Comparison of ENCODE assay signal across 8 cellular contexts in genomic region chr10:72318383-72319262, GRCh38. TPM values are rescaled to one million over a fixed set of nuclear protein-coding genes. Genes with fewer than 3 reads are reported as not detected.
DNase-seq lines count a peak whose midpoint lies in the region; ATAC-seq and TF ChIP-seq lines count a peak whose summit lies in the region.

No MANE protein-coding gene starts in this region.

- no peaks in the 10 kb centered on the region for H3K9me3 ChIP-seq in BLaER1 treated with 17β-estradiol and CSF1 and Interleukin-3, amounts not matched to agents 10 nM and 100 nM (replicated peaks in 1 of 11)
- no peaks in the 10 kb centered on the region for H3K9me3 ChIP-seq in MG63
- no peaks in the 10 kb centered on the region for H3K9me3 ChIP-seq in breast epithelium

- H3K36me3 ChIP-seq in BLaER1 treated with 17β-estradiol and CSF1 and Interleukin-3, amounts not matched to agents 10 nM and 100 nM, result no peaks in the 10 kb centered on the region
- no peaks in the 10 kb centered on the region for H3K36me3 ChIP-seq in MG63
- no peaks in the 10 kb centered on the region for H3K36me3 ChIP-seq in breast epithelium

- H3K4me1 Mint-ChIP-seq in natural killer cell, result peaks cover 43 to 60% of the 10 kb centered on the region in 2 donors

- H4K20me1 ChIP-seq in BLaER1 treated with 17β-estradiol and CSF1 and Interleukin-3, amounts not matched to agents 10 nM and 100 nM, result no peaks in the 10 kb centered on the region

- no peaks in the 10 kb centered on the region for H3K9me3 Mint-ChIP-seq in natural killer cell

- DNase-seq in MG63 (no peak), breast epithelium (ENCODE audit: low spot score in 2 of 2) (no peak), natural killer cell (no peak), amygdala (lab: John Stamatoyannopoulos, UW) (no peak), cerebellar nuclear complex (lab: John Stamatoyannopoulos, UW) (no peak)

- peak overlapping the region; percentile 88 to 95 (median 92) for H3K9ac ChIP-seq in BLaER1 treated with 17β-estradiol and CSF1 and Interleukin-3, amounts not matched to agents 10 nM and 100 nM

- ATAC-seq in natural killer cell (no peak), GM19328 (IDR thresholded peaks at IDR 0.05; ENCODE audit: unreplicated experiment) (no peak), GM21381 (IDR thresholded peaks at IDR 0.05; ENCODE audit: unreplicated experiment) (no peak)

- H3K27ac ChIP-seq in BLaER1 treated with 17β-estradiol and CSF1 and Interleukin-3, amounts not matched to agents 10 nM and 100 nM, result peak overlapping the region; percentile 91 to 99 (median 99)
- H3K27ac ChIP-seq in breast epithelium, result peak overlapping the region; percentile 93 to 94

- H3K4me2 ChIP-seq in BLaER1 treated with 17β-estradiol and CSF1 and Interleukin-3, amounts not matched to agents 10 nM and 100 nM, result peak overlapping the region; percentile 89 to 98 (median 94)

- peaks cover 87 to 98% (median 93%) of the 10 kb centered on the region in 10 experiments for H3K4me1 ChIP-seq in BLaER1 treated with 17β-estradiol and CSF1 and Interleukin-3, amounts not matched to agents 10 nM and 100 nM
- peaks cover 18 to 33% of the 10 kb centered on the region in 2 donors for H3K4me1 ChIP-seq in breast epithelium

- no peaks in the 10 kb centered on the region for H3K27me3 ChIP-seq in BLaER1 treated with 17β-estradiol and CSF1 and Interleukin-3, amounts not matched to agents 10 nM and 100 nM
- H3K27me3 ChIP-seq in MG63, result no peaks in the 10 kb centered on the region
- H3K27me3 ChIP-seq in breast epithelium, result no peaks in the 10 kb centered on the region

- peak overlapping the region in 9 of 10 experiments; percentile 40 to 66 (median 51); a peak in 17 of 20 replicates for H3K4me3 ChIP-seq in BLaER1 treated with 17β-estradiol and CSF1 and Interleukin-3, amounts not matched to agents 10 nM and 100 nM
- H3K4me3 ChIP-seq in MG63 (peak overlapping the region; percentile 39), breast epithelium (peak overlapping the region; percentile 36 to 63 (median 47))

- H3K36me3 Mint-ChIP-seq in natural killer cell, result no peaks in the 10 kb centered on the region

- H3K27me3 Mint-ChIP-seq in natural killer cell (ENCODE audit: low read depth in 2 of 2), result no peaks in the 10 kb centered on the region

- TF ChIP-seq CTCF in breast epithelium (IDR thresholded peaks at IDR 0.05) (no peak), natural killer cell (IDR thresholded peaks at IDR 0.05) (no peak)

- no peak for TF ChIP-seq POLR2A in breast epithelium (IDR thresholded peaks at IDR 0.05)

- intact Hi-C loops in breast epithelium (cut with DNase I; ENCODE audit: low total_unique reads), result no loop called here
- intact Hi-C loops in natural killer cell (cut with micrococcal nuclease), result no loop called here

- peak overlapping the region; percentile 85 to 97 for H3K27ac Mint-ChIP-seq in natural killer cell

- peak overlapping the region; percentile 61 for H3K4me3 Mint-ChIP-seq in natural killer cell

RNA-seq across cellular contexts. Expression of gene DNAJB12, which starts 36.1 kb away (rescaled TPM):
- 19.3 and 24.4 TPM in 2 replicates for total RNA-seq in MG63 (2014; rRNA removed; shearing (Covaris generic); ENCODE audit: low replicate concordance)
- total RNA-seq in breast epithelium (10 to 100 TPM; 38.4 to 48.1 (median 38.7) TPM), natural killer cell (10 to 100 TPM; 47.3 to 54.2 (median 48.7) TPM)

RNA-seq across cellular contexts. Expression of gene DDIT4, which starts 44.9 kb away (rescaled TPM):
- total RNA-seq in MG63 (2014; rRNA removed; shearing (Covaris generic); ENCODE audit: low replicate concordance), result 260 and 266 TPM in 2 replicates
- total RNA-seq in breast epithelium (100 to 1,000 TPM; 183 to 555 (median 341) TPM), natural killer cell (100 to 1,000 TPM; 174 to 232 (median 200) TPM)
